Comparison of ENCODE assay signal across 20 cellular contexts in the genomic region with DNA sequence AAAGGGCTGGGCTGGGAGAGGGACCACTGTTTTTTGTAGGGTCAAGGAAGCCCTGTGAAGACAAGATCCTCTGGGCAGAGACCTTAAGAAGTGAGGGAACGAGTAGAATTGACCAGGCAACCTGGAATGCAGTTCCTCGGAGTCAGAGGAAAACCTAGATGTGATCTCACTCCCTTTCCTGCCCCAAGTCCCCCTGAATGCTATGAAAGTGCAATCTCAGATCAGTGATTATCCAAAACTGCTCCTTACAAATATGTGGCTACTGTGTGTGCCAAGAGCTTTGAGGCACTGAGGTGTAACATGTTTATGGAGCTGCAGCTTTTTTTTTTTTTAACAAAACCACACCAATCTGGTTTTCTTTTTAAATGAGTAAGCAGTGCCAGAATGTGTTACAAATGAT. TPM values are rescaled to one million over a fixed set of nuclear protein-coding genes. Genes with fewer than 3 reads are reported as not detected.
DNase-seq lines count a peak whose midpoint lies in the region; ATAC-seq and TF ChIP-seq lines count a peak whose summit lies in the region.
"Had no signal": no experiment of that assay in that cellular context is flagged by ENCODE, and none has a peak within 500 bp of the region (broad histone marks: within the 10 kb centered on the region; RNA-seq: fewer than 3 reads in every experiment).

No MANE protein-coding gene starts in this region.

- no peaks in the 10 kb centered on the region for H3K27me3 Mint-ChIP-seq in MCF 10A (ENCODE audit: insufficient read depth, unreplicated experiment)
- H3K27me3 Mint-ChIP-seq in immature natural killer cell (ENCODE audit: low read depth in 3 of 3): peaks cover 0 to 5% (median 2%) of the 10 kb centered on the region in 3 donors

- peak; percentile 36 for DNase-seq in MCF 10A (ENCODE audit: unreplicated experiment)
- no peak for DNase-seq in breast epithelium (ENCODE audit: low spot score in 2 of 2)
- peak; percentile 89 for DNase-seq in RPMI7951 (ENCODE audit: low read depth)
- DNase-seq in epithelial cell of proximal tubule (ENCODE audit: low read depth): peak; percentile 95
- DNase-seq in putamen (ENCODE audit: low spot score): no peak
- no peak for DNase-seq in immature natural killer cell
- DNase-seq: 8988T; activated gamma-delta T cell treated with Interleukin-2 at 50 U/mL for 16 hours; central memory CD4-positive, alpha-beta T cell; hippocampal formation; lower lobe of right lung; MM.1S; NCI-H2171 treated with DMSO at 0.1 percent for 48 hours; stimulated activated CD4-positive, alpha-beta T cell treated with anti-CD3 and anti-CD28 coated beads, Interleukin-4, amount 100 ng/mL, for 24 hours; WERI-Rb-1 had no signal

- no peak for TF ChIP-seq POLR2A in breast epithelium (IDR thresholded peaks at IDR 0.05)

- POLR2A ChIA-PET in MCF 10A (lab: Yijun Ruan, JAX): interaction anchor here (0.7 to 1.1 kb wide), 4 partner anchors 13 to 89 kb away, joined by 3 to 4 read pairs (median 3); no protein-coding TSS in a partner anchor

- no peak for ATAC-seq in HG03175 (IDR thresholded peaks at IDR 0.05; ENCODE audit: unreplicated experiment)
- ATAC-seq: HCT116, lower lobe of right lung had no signal

- H3K27ac Mint-ChIP-seq in MCF 10A (ENCODE audit: low read depth, unreplicated experiment) (peak overlapping the region; percentile 6), immature natural killer cell (no peak overlapping the region)

- H3K9me3 ChIP-seq in breast epithelium (no peaks in the 10 kb centered on the region), stomach smooth muscle (ENCODE audit: control insufficient read depth in 2 of 2, low read length in 2 of 2) (no peaks in the 10 kb centered on the region)
- H3K9me3 ChIP-seq: lower lobe of right lung had no signal

- H3K9ac ChIP-seq in stomach smooth muscle (ENCODE audit: low read length in 2 of 2): no peak overlapping the region

- H3K9me3 Mint-ChIP-seq in MCF 10A (ENCODE audit: unreplicated experiment) (no peaks in the 10 kb centered on the region), immature natural killer cell (no peaks in the 10 kb centered on the region)
- H3K9me3 Mint-ChIP-seq: nephron had no signal

- H3K36me3 Mint-ChIP-seq in MCF 10A (ENCODE audit: insufficient read depth, unreplicated experiment): no peaks in the 10 kb centered on the region
- peaks cover 0 to 3% (median 0%) of the 10 kb centered on the region in 3 donors for H3K36me3 Mint-ChIP-seq in immature natural killer cell

- H3K4me1 ChIP-seq in breast epithelium (no peaks in the 10 kb centered on the region), stomach smooth muscle (ENCODE audit: control insufficient read depth, insufficient read depth, low read length) (peaks cover 34% of the 10 kb centered on the region)

- intact Hi-C loops in MCF 10A (cut with micrococcal nuclease): no loop called here
- intact Hi-C loops in breast epithelium (cut with DNase I; ENCODE audit: low total_unique reads): no loop called here

- TF ChIP-seq CTCF in MCF 10A (IDR thresholded peaks at IDR 0.05; ENCODE audit: unreplicated experiment): no peak
- TF ChIP-seq CTCF in breast epithelium (IDR thresholded peaks at IDR 0.05): no peak
- TF ChIP-seq CTCF in epithelial cell of proximal tubule (conservative IDR thresholded peaks at IDR 0.05; ENCODE audit: low read depth, low read length): no peak

- H3K27me3 ChIP-seq in breast epithelium (no peaks in the 10 kb centered on the region), stomach smooth muscle (ENCODE audit: control insufficient read depth in 1 of 2, insufficient read depth in 2 of 2, low read length in 2 of 2) (no peaks in the 10 kb centered on the region)

- H3K27ac ChIP-seq in breast epithelium (no peak overlapping the region), stomach smooth muscle (ENCODE audit: low read length) (peak overlapping the region; percentile 42)
- H3K27ac ChIP-seq: lower lobe of right lung, SK-N-MC, WERI-Rb-1 had no signal

- H3K4me3 ChIP-seq in breast epithelium (no peak overlapping the region), epithelial cell of proximal tubule (ENCODE audit: low read depth, low read length) (no peak overlapping the region), stomach smooth muscle (ENCODE audit: low read length in 2 of 2) (no peak overlapping the region)
- H3K4me3 ChIP-seq: lower lobe of right lung, SK-N-MC had no signal

- H3K36me3 ChIP-seq in breast epithelium (no peaks in the 10 kb centered on the region), stomach smooth muscle (ENCODE audit: control insufficient read depth in 2 of 2, insufficient read depth in 2 of 2, low read length in 2 of 2) (no peaks in the 10 kb centered on the region)
- H3K36me3 ChIP-seq: lower lobe of right lung, WERI-Rb-1 had no signal

- H3K4me1 Mint-ChIP-seq in MCF 10A (ENCODE audit: insufficient read depth, unreplicated experiment) (peaks cover 37% of the 10 kb centered on the region), immature natural killer cell (no peaks in the 10 kb centered on the region)

- H3K4me3 Mint-ChIP-seq in MCF 10A (ENCODE audit: unreplicated experiment): no peak overlapping the region
- H3K4me3 Mint-ChIP-seq in immature natural killer cell: no peak overlapping the region
- H3K4me3 Mint-ChIP-seq: nephron had no signal

- CTCF ChIA-PET in MCF 10A (lab: Yijun Ruan, JAX): interaction anchor here (0.5 to 0.7 kb wide), 3 partner anchors 15 to 630 kb away, joined by 3 to 4 read pairs (median 3); no protein-coding TSS in a partner anchor

- BruUV-seq in MCF 10A (replicated peaks; lab: Mats Ljungman, UMichigan): no TSS peak

RNA-seq across cellular contexts. Expression of a gene that starts 35.8 kb away (rescaled TPM):
- total RNA-seq in MCF 10A (2022): 36.3 and 38.2 TPM in 2 replicates
- 10 to 100 TPM in 2 of 3 donors, under 1 TPM in 1; 0.64 to 58.7 (median 41.3) TPM for total RNA-seq in breast epithelium
- total RNA-seq in RPMI7951 (2014; rRNA removed; shearing (Covaris generic)): 25.2 and 26.3 TPM in 2 replicates
- total RNA-seq in epithelial cell of proximal tubule: 23.9 and 73.5 TPM in 2 replicates
- polyA plus RNA-seq in immature natural killer cell: not detected

Comparison
In these comparisons a context has a peak if more than half of its experiments do, and no peak if none do; other contexts are left out.
1. DNase-seq: peak in MCF 10A (single experiment), RPMI7951 (single experiment) and epithelial cell of proximal tubule (single experiment); none in breast epithelium (0 of 2), putamen (single experiment) and immature natural killer cell (0 of 3).